In genomic region chr22:17732251-17732854, GRCh38 we compare ENCODE assay signal across 26 cellular contexts. TPM values are rescaled to one million over a fixed set of nuclear protein-coding genes. Genes with fewer than 3 reads are reported as not detected.
DNase-seq lines count a peak whose midpoint lies in the region; ATAC-seq and TF ChIP-seq lines count a peak whose summit lies in the region.
"Had no signal": no experiment of that assay in that cellular context is flagged by ENCODE, and none has a peak within 500 bp of the region (broad histone marks: within the 10 kb centered on the region; RNA-seq: fewer than 3 reads in every experiment).

No MANE protein-coding gene starts in this region.

- intact Hi-C loops in CD4-positive, alpha-beta T cell (cut with DNase I, micrococcal nuclease) = no loop called here

- peaks cover 9% of the 10 kb centered on the region for H3K4me1 Mint-ChIP-seq in CD4-positive, alpha-beta T cell (ENCODE audit: low read depth)
- peaks cover 16% of the 10 kb centered on the region for H3K4me1 Mint-ChIP-seq in activated CD8-positive, alpha-beta T cell treated with anti-CD3 and anti-CD28 coated beads, Interleukin-2, amount 10 ng/mL, durations not matched to agents 7 days and 5 days (ENCODE audit: low read depth)
- H3K4me1 Mint-ChIP-seq: B cell, naive B cell had no signal

- H3K27me3 Mint-ChIP-seq in CD4-positive, alpha-beta T cell = no peaks in the 10 kb centered on the region
- no peaks in the 10 kb centered on the region for H3K27me3 Mint-ChIP-seq in activated CD8-positive, alpha-beta T cell treated with anti-CD3 and anti-CD28 coated beads, Interleukin-2, amount 10 ng/mL, durations not matched to agents 7 days and 5 days (ENCODE audit: low read depth)
- H3K27me3 Mint-ChIP-seq: B cell; IgD-negative memory B cell; naive B cell; stimulated activated naive CD8-positive, alpha-beta T cell treated with anti-CD3 and anti-CD28 coated beads, Interleukin-15, amount 100 ng/mL, for 72 hours had no signal

- no peak for TF ChIP-seq CTCF in CD4-positive, alpha-beta T cell (IDR thresholded peaks at IDR 0.05)
- TF ChIP-seq CTCF in neutrophil (IDR thresholded peaks at IDR 0.05) = no peak

- CTCF ChIA-PET in CD4-positive, alpha-beta T cell (lab: Charles Lee) = no interaction called here
- CTCF ChIA-PET in activated CD8-positive, alpha-beta T cell treated with anti-CD3 and anti-CD28 coated beads, Interleukin-2, amount 10 ng/mL, durations not matched to agents 7 days and 5 days (lab: Charles Lee) = interaction anchor here (1.1 kb wide), 1 partner anchor 9 kb away, joined by 4 read pairs; no protein-coding TSS in a partner anchor

- H3K36me3 Mint-ChIP-seq in CD4-positive, alpha-beta T cell (ENCODE audit: low read depth) = peaks cover 67% of the 10 kb centered on the region
- peaks cover 25% of the 10 kb centered on the region for H3K36me3 Mint-ChIP-seq in activated CD8-positive, alpha-beta T cell treated with anti-CD3 and anti-CD28 coated beads, Interleukin-2, amount 10 ng/mL, durations not matched to agents 7 days and 5 days (ENCODE audit: low read depth)

- peaks cover 86% of the 10 kb centered on the region for H3K36me3 ChIP-seq in neutrophil

- H3K27me3 ChIP-seq in CD4-positive, alpha-beta T cell (ENCODE audit: control insufficient read depth, insufficient read depth, low read length) = no peaks in the 10 kb centered on the region
- no peaks in the 10 kb centered on the region for H3K27me3 ChIP-seq in neutrophil
- H3K27me3 ChIP-seq: brain microvascular endothelial cell, esophagus muscularis mucosa had no signal

- POLR2A ChIA-PET in CD4-positive, alpha-beta T cell (lab: Charles Lee) = no interaction called here
- POLR2A ChIA-PET in activated CD8-positive, alpha-beta T cell treated with anti-CD3 and anti-CD28 coated beads, Interleukin-2, amount 10 ng/mL, durations not matched to agents 7 days and 5 days (lab: Charles Lee) = interaction anchor here (0.6 kb wide), 1 partner anchor 45 kb away, joined by 3 read pairs; no protein-coding TSS in a partner anchor

- H3K4me3 Mint-ChIP-seq in CD4-positive, alpha-beta T cell = no peak overlapping the region
- no peak overlapping the region for H3K4me3 Mint-ChIP-seq in activated CD8-positive, alpha-beta T cell treated with anti-CD3 and anti-CD28 coated beads, Interleukin-2, amount 10 ng/mL, durations not matched to agents 7 days and 5 days
- H3K4me3 Mint-ChIP-seq: B cell; IgD-negative memory B cell; naive B cell; stimulated activated naive CD8-positive, alpha-beta T cell treated with anti-CD3 and anti-CD28 coated beads, Interleukin-15, amount 100 ng/mL, for 72 hours had no signal

- H3K27ac Mint-ChIP-seq in CD4-positive, alpha-beta T cell = peak overlapping the region; percentile 69
- H3K27ac Mint-ChIP-seq in activated CD8-positive, alpha-beta T cell treated with anti-CD3 and anti-CD28 coated beads, Interleukin-2, amount 10 ng/mL, durations not matched to agents 7 days and 5 days = no peak overlapping the region
- H3K27ac Mint-ChIP-seq: stimulated activated naive CD8-positive, alpha-beta T cell treated with anti-CD3 and anti-CD28 coated beads, Interleukin-15, amount 100 ng/mL, for 72 hours had no signal

- peaks cover 2 to 4% of the 10 kb centered on the region in 2 experiments for H3K4me1 ChIP-seq in neutrophil (ENCODE audit: control insufficient read depth in 1 of 2, insufficient read depth in 1 of 2, low read depth in 1 of 2, low read length in 1 of 2)
- H3K4me1 ChIP-seq: HAP-1 had no signal

- no peaks in the 10 kb centered on the region for H3K9me3 ChIP-seq in CD4-positive, alpha-beta T cell (ENCODE audit: control insufficient read depth, low read length)
- H3K9me3 ChIP-seq in neutrophil = no peaks in the 10 kb centered on the region
- H3K9me3 ChIP-seq: esophagus muscularis mucosa, HAP-1, thoracic aorta had no signal

- no peak overlapping the region for H3K4me3 ChIP-seq in neutrophil (ENCODE audit: low read depth in 1 of 2, low read length in 1 of 2)
- H3K4me3 ChIP-seq: esophagus muscularis mucosa, HAP-1, skin epidermis, thoracic aorta had no signal

- no peak for DNase-seq in CD4-positive, alpha-beta T cell
- DNase-seq in NCI-H2227 (lab: John Stamatoyannopoulos, UW; ENCODE audit: unreplicated experiment) (peak; percentile 22), kidney tubule cell (ENCODE audit: low spot score) (peak; percentile 58), NCI-H128 (lab: John Stamatoyannopoulos, UW; ENCODE audit: unreplicated experiment) (no peak)
- DNase-seq in activated CD8-positive, alpha-beta T cell treated with anti-CD3 and anti-CD28 coated beads, Interleukin-2, amount 10 ng/mL, durations not matched to agents 7 days and 5 days = no peak
- DNase-seq: activated CD4-positive, alpha-beta T cell treated with anti-CD3 and anti-CD28 coated beads for 4 hours; activated T-cell treated with anti-CD3 and anti-CD28 coated beads, Interleukin-2, amount 50 U/mL, for 1 hour; brain microvascular endothelial cell; DMS53; foreskin fibroblast; midbrain; naive B cell; NCI-H146; NCI-H2107; NCI-H446; NCI-H82; SIG-M5; stimulated activated naive CD8-positive, alpha-beta T cell treated with anti-CD3 and anti-CD28 coated beads, Interleukin-15, amount 100 ng/mL, for 72 hours had no signal

- H3K27ac ChIP-seq in CD4-positive, alpha-beta T cell (ENCODE audit: low read depth, low read length) = no peak overlapping the region
- H3K27ac ChIP-seq in neutrophil = peak overlapping the region; percentile 58
- H3K27ac ChIP-seq: brain microvascular endothelial cell, esophagus muscularis mucosa, skin epidermis, thoracic aorta had no signal

- ATAC-seq in CD4-positive, alpha-beta T cell (ENCODE audit: poor library complexity) = no peak
- no peak for ATAC-seq in activated CD8-positive, alpha-beta T cell treated with anti-CD3 and anti-CD28 coated beads, Interleukin-2, amount 10 ng/mL, durations not matched to agents 7 days and 5 days
- ATAC-seq in HG03025 (IDR thresholded peaks at IDR 0.05; ENCODE audit: low FRiP score, unreplicated experiment) = no peak
- ATAC-seq: stimulated activated naive CD8-positive, alpha-beta T cell treated with anti-CD3 and anti-CD28 coated beads, Interleukin-15, amount 100 ng/mL, for 72 hours had no signal

- no peaks in the 10 kb centered on the region for H3K9me3 Mint-ChIP-seq in CD4-positive, alpha-beta T cell
- H3K9me3 Mint-ChIP-seq in activated CD8-positive, alpha-beta T cell treated with anti-CD3 and anti-CD28 coated beads, Interleukin-2, amount 10 ng/mL, durations not matched to agents 7 days and 5 days (ENCODE audit: insufficient read depth) = no peaks in the 10 kb centered on the region
- H3K9me3 Mint-ChIP-seq: IgD-negative memory B cell; naive B cell; stimulated activated naive CD8-positive, alpha-beta T cell treated with anti-CD3 and anti-CD28 coated beads, Interleukin-15, amount 100 ng/mL, for 72 hours had no signal

RNA-seq across cellular contexts. Expression of gene BID, which starts 41.9 kb away (rescaled TPM):
- 10 to 100 TPM in 1 of 2 experiments, 1 to 10 TPM in 1; 8.9 to 10.3 TPM for total RNA-seq in CD4-positive, alpha-beta T cell
- 10 to 100 TPM; 46.2 to 48.4 TPM for total RNA-seq in activated CD8-positive, alpha-beta T cell treated with anti-CD3 and anti-CD28 coated beads, Interleukin-2, amount 10 ng/mL, durations not matched to agents 7 days and 5 days

Comparison
In these comparisons a context has a peak if more than half of its experiments do, and no peak if none do; other contexts are left out.
1. DNase-seq: peak in NCI-H2227 (single experiment) and kidney tubule cell (single experiment); none in CD4-positive, alpha-beta T cell (0 of 10), NCI-H128 (single experiment) and activated CD8-positive, alpha-beta T cell treated with anti-CD3 and anti-CD28 coated beads, Interleukin-2, amount 10 ng/mL, durations not matched to agents 7 days and 5 days (single experiment).
2. RNA of gene BID, which starts 41.9 kb away (total RNA-seq): 46.2 to 48.4 TPM in activated CD8-positive, alpha-beta T cell treated with anti-CD3 and anti-CD28 coated beads, Interleukin-2, amount 10 ng/mL, durations not matched to agents 7 days and 5 days; 8.9 to 10.3 TPM in CD4-positive, alpha-beta T cell; every median in the first group is over 4 times any median in the second.